ENCODE assay signal across 27 cellular contexts in genomic region chr7:32150039-32150438, GRCh38.
"Had no signal": no experiment of that assay in that cellular context is flagged by ENCODE, and none has a peak within 500 bp of the region (broad histone marks: within the 10 kb centered on the region; RNA-seq: fewer than 3 reads in every experiment).

No MANE protein-coding gene starts in this region.

- H3K4me1 ChIP-seq: colonic mucosa had no signal

- H3K36me3 ChIP-seq: colonic mucosa, esophagus squamous epithelium, gastroesophageal sphincter had no signal

- H3K9me3 ChIP-seq: colonic mucosa, esophagus squamous epithelium had no signal

- H3K4me3 ChIP-seq: colonic mucosa, esophagus squamous epithelium, gastroesophageal sphincter had no signal

- ATAC-seq: activated T-cell treated with anti-CD3 and anti-CD28 coated beads, Interleukin-2, amount 50 U/mL, for 72 hours; gastroesophageal sphincter had no signal

- FAIRE-seq: astrocyte, endometrium, endothelial cell of umbilical vein had no signal

- H3K27me3 ChIP-seq: colonic mucosa, esophagus squamous epithelium, gastroesophageal sphincter had no signal

- H3K27ac ChIP-seq: colonic mucosa, epithelial cell of prostate, esophagus squamous epithelium, gastroesophageal sphincter, VCaP had no signal

- DNase-seq: activated CD4-positive, alpha-beta memory T cell treated with anti-CD3 and anti-CD28 coated beads, Interleukin-2, amount 10 ng/mL, durations not matched to agents 7 days and 5 days; activated CD4-positive, alpha-beta T cell treated with anti-CD3 and anti-CD28 coated beads for 1 hour; activated CD4-positive, alpha-beta T cell treated with anti-CD3 and anti-CD28 coated beads for 4 hours; activated CD4-positive, alpha-beta T cell treated with anti-CD3 and anti-CD28 coated beads, Interleukin-2, amount 10 ng/mL, durations not matched to agents 7 days and 5 days; activated CD4-positive, alpha-beta T cell treated with anti-CD3 and anti-CD28 coated beads, Interleukin-2, amount 50 U/mL, for 4 hours; activated CD8-positive, alpha-beta memory T cell treated with anti-CD3 and anti-CD28 coated beads, Interleukin-2, amount 50 U/mL, for 48 hours; activated gamma-delta T cell treated with Interleukin-2 at 50 U/mL for 16 hours; activated naive CD4-positive, alpha-beta T cell treated with anti-CD3 and anti-CD28 coated beads, Interleukin-2, amount 50 U/mL, for 16 hours; activated naive CD4-positive, alpha-beta T cell treated with Interleukin-2 at 50 U/mL for 16 hours; activated T-cell treated with anti-CD3 and anti-CD28 coated beads for 4 hours; activated T-cell treated with anti-CD3 and anti-CD28 coated beads, Interleukin-2, amount 50 U/mL, for 24 hours; activated T-cell treated with anti-CD3 and anti-CD28 coated beads, Interleukin-2, amount 50 U/mL, for 72 hours; amniotic stem cell; anterior cingulate cortex; central memory CD4-positive, alpha-beta T cell; cerebellar nuclear complex; colonic mucosa; effector CD8-positive, alpha-beta T cell; esophagus squamous epithelium; foreskin melanocyte; T-helper 2 cell had no signal
